In genomic region chr9:128419061-128419925, GRCh38 we compare ENCODE assay signal across 1 cellular context.
A peak's percentile ranks its signal among the peaks of the same experiment; 100 is the strongest.
TF ChIP-seq lines count a peak whose summit lies in the region.

No MANE protein-coding gene starts in this region.

TF ChIP-seq in K562, 482 proteins besides CTCF, POLR2A, EP300 and RAD21 (continued from another document):
- TF ChIP-seq ZHX1 (conservative IDR thresholded peaks at IDR 0.05; ENCODE audit: low read length): no peak
- TF ChIP-seq TOE1 (IDR thresholded peaks at IDR 0.05; ENCODE audit: borderline replicate concordance): no peak
- TF ChIP-seq TOE1 (CRISPR knock-in tag; IDR thresholded peaks at IDR 0.05; ENCODE audit: borderline replicate concordance, low read depth): 0 out of 2 replicates have a peak, but pooled peaks have one; percentile 32
- 0 out of 2 replicates have a peak, but pooled peaks have one; percentile 33 for TF ChIP-seq SP1 (CRISPR knock-in tag; IDR thresholded peaks at IDR 0.05)
- TF ChIP-seq CC2D1A (IDR thresholded peaks at IDR 0.05): no peak
- TF ChIP-seq E2F6 (IDR thresholded peaks at IDR 0.05; ENCODE audit: borderline replicate concordance in 1 of 2, extremely low read depth in 1 of 2, insufficient read depth in 1 of 2, insufficient read length in 1 of 2, low read depth in 1 of 2, low read length in 1 of 2, poor library complexity in 1 of 2, severe bottlenecking in 1 of 2): peak in 1 of 2 experiments; percentile 46
- no peak for TF ChIP-seq SPI1 (IDR thresholded peaks at IDR 0.05; ENCODE audit: borderline replicate concordance, low read depth, low read length)
- no peak for TF ChIP-seq DIDO1 (tag; IDR thresholded peaks at IDR 0.05; ENCODE audit: low read depth)
- TF ChIP-seq ZFP91 (CRISPR knock-in tag; IDR thresholded peaks at IDR 0.05): 0 out of 2 replicates have a peak, but pooled peaks have one; percentile 56
- peak in 1 of 2 experiments; percentile 21; a peak in 2 of 4 replicates for TF ChIP-seq NRF1 (conservative IDR thresholded peaks at IDR 0.05 in 1 of 2, IDR thresholded peaks at IDR 0.05 in 1 of 2)
- TF ChIP-seq MAX (CRISPR knock-in tag; IDR thresholded peaks at IDR 0.05): 0 out of 2 replicates have a peak, but pooled peaks have one; percentile 16
- no peak for TF ChIP-seq ZFP1 (CRISPR knock-in tag; IDR thresholded peaks at IDR 0.05)
- no peak for TF ChIP-seq ZNF174 (CRISPR knock-in tag; IDR thresholded peaks at IDR 0.05)
- TF ChIP-seq HCFC1 (IDR thresholded peaks at IDR 0.05; ENCODE audit: low read depth, low read length): no peak
- no peak for TF ChIP-seq MCM3 (IDR thresholded peaks at IDR 0.05)
- TF ChIP-seq PBX2 (CRISPR knock-in tag; IDR thresholded peaks at IDR 0.05; ENCODE audit: low read depth): no peak
- TF ChIP-seq PBX2 (tag; conservative IDR thresholded peaks at IDR 0.05; ENCODE audit: low read depth): no peak
- TF ChIP-seq ZBTB33 (CRISPR knock-in tag; IDR thresholded peaks at IDR 0.05): 0 out of 2 replicates have a peak, but pooled peaks have one; percentile 9
- TF ChIP-seq HMGXB4 (CRISPR knock-in tag; IDR thresholded peaks at IDR 0.05): no peak
- TF ChIP-seq CREB3 (tag; conservative IDR thresholded peaks at IDR 0.05; ENCODE audit: low read depth): no peak
- no peak for TF ChIP-seq PCBP1 (IDR thresholded peaks at IDR 0.05; ENCODE audit: low read depth, low read length, poor library complexity, severe bottlenecking)
- no peak for TF ChIP-seq HNRNPLL (IDR thresholded peaks at IDR 0.05; ENCODE audit: low read depth, low read length, poor library complexity, severe bottlenecking)
- TF ChIP-seq ID3 (CRISPR knock-in tag; IDR thresholded peaks at IDR 0.05): no peak
- no peak for TF ChIP-seq ID3 (tag; IDR thresholded peaks at IDR 0.05)
- TF ChIP-seq CGGBP1 (CRISPR knock-in tag; IDR thresholded peaks at IDR 0.05): no peak
- TF ChIP-seq THAP7 (CRISPR knock-in tag; IDR thresholded peaks at IDR 0.05): no peak
- peak; percentile 41; the same call in 1 of the 2 replicates for TF ChIP-seq ZNF609 (CRISPR knock-in tag; IDR thresholded peaks at IDR 0.05; ENCODE audit: borderline replicate concordance)
- TF ChIP-seq NR2C2 (CRISPR knock-in tag; IDR thresholded peaks at IDR 0.05): peak; percentile 22; the same call in 1 of the 2 replicates
- TF ChIP-seq NR2C2 (tag; IDR thresholded peaks at IDR 0.05): no peak
TF ChIP-seq in K562: peak in this region for 12.
